In the genomic region with DNA sequence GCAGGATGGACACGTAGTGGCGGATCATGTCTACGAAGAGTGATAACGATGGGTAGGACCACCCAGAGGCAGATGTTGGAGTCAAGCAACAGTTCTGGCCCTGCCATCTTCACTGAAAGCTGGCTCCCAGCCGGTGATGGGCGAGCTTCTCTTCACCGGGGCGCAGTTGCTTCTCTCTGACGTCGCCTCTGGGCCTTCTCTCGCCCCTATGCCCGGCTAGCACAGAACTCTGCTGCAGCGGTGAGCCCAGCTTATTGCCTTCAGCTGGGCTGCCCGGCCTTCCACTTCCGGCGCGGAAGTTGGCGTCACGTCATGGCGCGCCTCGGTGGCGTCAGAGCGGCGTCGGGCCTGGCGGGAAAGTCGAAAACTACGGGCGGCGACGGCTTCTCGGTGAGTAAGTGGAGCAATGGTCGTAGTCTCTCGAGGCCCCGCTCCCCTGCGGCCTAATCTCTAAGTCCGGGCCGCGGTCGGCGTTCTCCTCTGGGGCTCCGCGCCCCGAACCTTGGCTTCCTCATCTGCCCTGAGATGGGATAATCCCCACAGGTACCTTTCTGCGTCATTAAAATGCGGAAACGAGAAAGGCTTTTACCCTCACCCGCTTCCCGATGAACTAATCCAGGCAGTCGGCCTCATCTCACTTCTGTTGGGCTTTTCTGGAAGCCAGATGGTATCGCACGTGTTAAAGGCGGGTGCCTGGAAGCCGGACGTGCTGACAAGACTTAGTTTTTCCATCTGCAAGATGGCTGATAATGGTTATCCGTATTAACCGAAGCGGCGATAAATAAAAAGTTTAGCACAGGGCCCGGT, we compare ENCODE assay signal across 8 cellular contexts. TPM values are rescaled to one million over a fixed set of nuclear protein-coding genes. Genes with fewer than 3 reads are reported as not detected.
DNase-seq lines count a peak whose midpoint lies in the region; TF ChIP-seq lines count a peak whose summit lies in the region.

A gene (plus strand): TSS at position 354 of the 807 bp plus-strand sequence. CDS start 2,221 bp downstream, outside the sequence.

- no peak for TF ChIP-seq CTCF in GM06990 (IDR thresholded peaks at IDR 0.05; ENCODE audit: insufficient read depth, low read length, poor library complexity, severe bottlenecking)
- TF ChIP-seq CTCF in SK-N-SH (IDR thresholded peaks at IDR 0.05) = no peak
- TF ChIP-seq CTCF in suprapubic skin (IDR thresholded peaks at IDR 0.05) = no peak

- H3K36me3 Mint-ChIP-seq in activated naive CD4-positive, alpha-beta T cell treated with anti-CD3 and anti-CD28 coated beads, Interleukin-2, amount 10 ng/mL, durations not matched to agents 7 days and 5 days = peaks cover 31% of the 10 kb centered on the region

- no peaks in the 10 kb centered on the region for H3K9me3 Mint-ChIP-seq in activated naive CD4-positive, alpha-beta T cell treated with anti-CD3 and anti-CD28 coated beads, Interleukin-2, amount 10 ng/mL, durations not matched to agents 7 days and 5 days

- no peaks in the 10 kb centered on the region for H3K9me3 ChIP-seq in HAP-1
- no peaks in the 10 kb centered on the region for H3K9me3 ChIP-seq in MG63
- H3K9me3 ChIP-seq in SK-N-SH = no peaks in the 10 kb centered on the region
- H3K9me3 ChIP-seq in suprapubic skin = no peaks in the 10 kb centered on the region

- 0 out of 2 replicates have a peak, but pooled peaks have one; percentile 3 for TF ChIP-seq RAD21 in SK-N-SH (IDR thresholded peaks at IDR 0.05; ENCODE audit: low read length)

- WGBS in SK-N-SH (ENCODE audit: low lambda C conversion rate) = under 1% methylated on average over 25 of the region's 61 CpGs
- WGBS in suprapubic skin = under 1% methylated on average over 39 of the region's 61 CpGs

- TF ChIP-seq EP300 in SK-N-SH (IDR thresholded peaks at IDR 0.05; ENCODE audit: borderline replicate concordance in 1 of 2, low read depth in 1 of 2, low read length in 1 of 2) (no peak; a peak in 1 of 4 replicates), suprapubic skin (IDR thresholded peaks at IDR 0.05) (no peak)

- peak within 1 kb of the TSS; percentile 85 for H3K9ac ChIP-seq in SK-N-SH

- H3K4me3 ChIP-seq in GM06990 (replicated peaks; ENCODE audit: low read depth, low read length) (peak within 1 kb of the TSS; percentile 88), HAP-1 (peak within 1 kb of the TSS; percentile 72), MG63 (peak within 1 kb of the TSS; percentile 57), SK-N-SH (ENCODE audit: low read depth in 2 of 2, low read length in 1 of 2) (peak within 1 kb of the TSS; percentile 87 to 96), suprapubic skin (peak within 1 kb of the TSS; percentile 75)

- peak within 1 kb of the TSS; percentile 89 for H3K4me2 ChIP-seq in SK-N-SH

- peak within 1 kb of the TSS; percentile 98 for H3K4me3 Mint-ChIP-seq in activated naive CD4-positive, alpha-beta T cell treated with anti-CD3 and anti-CD28 coated beads, Interleukin-2, amount 10 ng/mL, durations not matched to agents 7 days and 5 days

- peaks cover 31% of the 10 kb centered on the region for H3K4me1 Mint-ChIP-seq in activated naive CD4-positive, alpha-beta T cell treated with anti-CD3 and anti-CD28 coated beads, Interleukin-2, amount 10 ng/mL, durations not matched to agents 7 days and 5 days

- no peaks in the 10 kb centered on the region for H3K9me2 ChIP-seq in SK-N-SH

- H3K27ac ChIP-seq in SK-N-SH (ENCODE audit: low read depth in 2 of 2, low read length in 1 of 2) = peak within 1 kb of the TSS; percentile 61 to 63
- peak within 1 kb of the TSS; percentile 44 for H3K27ac ChIP-seq in suprapubic skin

- H3K36me3 ChIP-seq in GM06990 (ENCODE audit: control insufficient read depth, insufficient read depth, low read length) (peaks cover 7% of the 10 kb centered on the region), HAP-1 (replicated peaks) (peaks cover 39% of the 10 kb centered on the region), MG63 (peaks cover 3% of the 10 kb centered on the region; the same call in 1 of the 2 replicates), SK-N-SH (replicated peaks in 1 of 2; ENCODE audit: control insufficient read depth in 1 of 2, insufficient read depth in 2 of 2, low read length in 1 of 2) (peaks cover 4 to 16% of the 10 kb centered on the region in 2 experiments), suprapubic skin (peaks cover 22% of the 10 kb centered on the region)

- peak within 1 kb of the TSS; percentile 97 for H3K27ac Mint-ChIP-seq in activated naive CD4-positive, alpha-beta T cell treated with anti-CD3 and anti-CD28 coated beads, Interleukin-2, amount 10 ng/mL, durations not matched to agents 7 days and 5 days

- H3K4me1 ChIP-seq in HAP-1 = peaks cover 14% of the 10 kb centered on the region
- peaks cover 6 to 17% of the 10 kb centered on the region in 2 experiments; a peak in 3 of 4 replicates for H3K4me1 ChIP-seq in SK-N-SH (ENCODE audit: control insufficient read depth in 1 of 2, insufficient read depth in 2 of 2, low read depth in 1 of 2, low read length in 1 of 2)
- peaks cover 24% of the 10 kb centered on the region for H3K4me1 ChIP-seq in suprapubic skin

- H3K27me3 ChIP-seq in GM06990 (replicated peaks; ENCODE audit: control insufficient read depth, insufficient read depth, low read length) = no peaks in the 10 kb centered on the region
- H3K27me3 ChIP-seq in HAP-1 (ENCODE audit: low read depth) = no peaks in the 10 kb centered on the region
- no peaks in the 10 kb centered on the region for H3K27me3 ChIP-seq in MG63
- H3K27me3 ChIP-seq in SK-N-SH (ENCODE audit: insufficient read depth) = no peaks in the 10 kb centered on the region
- no peaks in the 10 kb centered on the region for H3K27me3 ChIP-seq in suprapubic skin

- H2AFZ ChIP-seq in SK-N-SH (ENCODE audit: low read depth) = peak within 1 kb of the TSS; percentile 94

- peak; percentile 91 for DNase-seq in GM06990 (ENCODE audit: extremely low read depth, insufficient read length)
- peak; percentile 68 to 90 for DNase-seq in HAP-1 (ENCODE audit: low spot score in 2 of 2)
- peak; percentile 81 for DNase-seq in MG63
- peak; percentile 88 for DNase-seq in SK-N-SH
- peak; percentile 93 for DNase-seq in activated naive CD4-positive, alpha-beta T cell treated with anti-CD3 and anti-CD28 coated beads, Interleukin-2, amount 10 ng/mL, durations not matched to agents 7 days and 5 days
- peak; percentile 82 for DNase-seq in germinal center (ENCODE audit: low spot score)
- peak; percentile 83 for DNase-seq in occipital lobe (lab: John Stamatoyannopoulos, UW)
- peak; percentile 90 to 91 for DNase-seq in suprapubic skin (ENCODE audit: low spot score in 2 of 2)

- H3K27me3 Mint-ChIP-seq in activated naive CD4-positive, alpha-beta T cell treated with anti-CD3 and anti-CD28 coated beads, Interleukin-2, amount 10 ng/mL, durations not matched to agents 7 days and 5 days = no peaks in the 10 kb centered on the region

- CTCF ChIA-PET in SK-N-SH (lab: Yijun Ruan, JAX) = interaction anchor here (0.7 to 1.1 kb wide), 3 partner anchors 17 to 196 kb away, joined by 3 read pairs; no protein-coding TSS in a partner anchor
- CTCF ChIA-PET in activated naive CD4-positive, alpha-beta T cell treated with anti-CD3 and anti-CD28 coated beads, Interleukin-2, amount 10 ng/mL, durations not matched to agents 7 days and 5 days (lab: Charles Lee) = interaction anchor here (0.8 to 1.0 kb wide), 2 partner anchors 10 to 96 kb away, joined by 3 to 5 read pairs; no protein-coding TSS in a partner anchor

- peaks cover 12% of the 10 kb centered on the region for H3F3A ChIP-seq in SK-N-SH (replicated peaks; ENCODE audit: insufficient read depth)

- H4K20me1 ChIP-seq in SK-N-SH (ENCODE audit: insufficient read depth) = no peaks in the 10 kb centered on the region

- peaks cover 55% of the 10 kb centered on the region for H3K79me2 ChIP-seq in SK-N-SH (ENCODE audit: insufficient read depth)

- POLR2A ChIA-PET in SK-N-SH (lab: Yijun Ruan, JAX) = interaction anchor here (0.6 to 1.3 kb wide), 4 partner anchors 12 to 115 kb away, joined by 3 to 5 read pairs (median 4); a partner anchor contains a TSS

- TF ChIP-seq POLR2A in suprapubic skin (IDR thresholded peaks at IDR 0.05) = peak; percentile 45 to 63

- in situ Hi-C loops in HAP-1 (cut with MboI; ENCODE audit: low sequenced_read_pairs) = no loop called here

TF ChIP-seq in SK-N-SH, 30 proteins besides CTCF, POLR2A, EP300 and RAD21 (continues in another document):
- TF ChIP-seq ELF1 (IDR thresholded peaks at IDR 0.05) (peak; percentile 99), MEF2A (IDR thresholded peaks at IDR 0.05; ENCODE audit: borderline replicate concordance, low read depth) (no peak), GABPA (IDR thresholded peaks at IDR 0.05; ENCODE audit: low read depth) (peak; percentile 88), POLR2AphosphoS5 (IDR thresholded peaks at IDR 0.05; ENCODE audit: low read depth, low read length) (peak; percentile 95), JUND (IDR thresholded peaks at IDR 0.05) (no peak), TAF1 (IDR thresholded peaks at IDR 0.05; ENCODE audit: borderline replicate concordance, low read depth, low read length) (peak; percentile 87), RCOR1 (IDR thresholded peaks at IDR 0.05; ENCODE audit: low read length) (no peak), YY1 (IDR thresholded peaks at IDR 0.05; ENCODE audit: low read depth) (peak; percentile 70; the same call in 1 of the 2 replicates)
- TF ChIP-seq, protein P1, sequence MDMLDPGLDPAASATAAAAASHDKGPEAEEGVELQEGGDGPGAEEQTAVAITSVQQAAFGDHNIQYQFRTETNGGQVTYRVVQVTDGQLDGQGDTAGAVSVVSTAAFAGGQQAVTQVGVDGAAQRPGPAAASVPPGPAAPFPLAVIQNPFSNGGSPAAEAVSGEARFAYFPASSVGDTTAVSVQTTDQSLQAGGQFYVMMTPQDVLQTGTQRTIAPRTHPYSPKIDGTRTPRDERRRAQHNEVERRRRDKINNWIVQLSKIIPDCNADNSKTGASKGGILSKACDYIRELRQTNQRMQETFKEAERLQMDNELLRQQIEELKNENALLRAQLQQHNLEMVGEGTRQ (IDR thresholded peaks at IDR 0.05; ENCODE audit: borderline replicate concordance, low read depth, low read length) = no peak
- TF ChIP-seq, protein P2, sequence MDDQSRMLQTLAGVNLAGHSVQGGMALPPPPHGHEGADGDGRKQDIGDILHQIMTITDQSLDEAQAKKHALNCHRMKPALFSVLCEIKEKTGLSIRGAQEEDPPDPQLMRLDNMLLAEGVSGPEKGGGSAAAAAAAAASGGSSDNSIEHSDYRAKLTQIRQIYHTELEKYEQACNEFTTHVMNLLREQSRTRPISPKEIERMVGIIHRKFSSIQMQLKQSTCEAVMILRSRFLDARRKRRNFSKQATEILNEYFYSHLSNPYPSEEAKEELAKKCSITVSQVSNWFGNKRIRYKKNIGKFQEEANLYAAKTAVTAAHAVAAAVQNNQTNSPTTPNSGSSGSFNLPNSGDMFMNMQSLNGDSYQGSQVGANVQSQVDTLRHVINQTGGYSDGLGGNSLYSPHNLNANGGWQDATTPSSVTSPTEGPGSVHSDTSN (IDR thresholded peaks at IDR 0.05) = peak; percentile 32; the same call in 1 of the 2 replicates

RNA-seq across cellular contexts. Expression of the gene that starts here (rescaled TPM):
- 7.1 and 13.6 TPM in 2 replicates for total RNA-seq in MG63 (2014; rRNA removed; shearing (Covaris generic); ENCODE audit: low replicate concordance)
- 7.3 and 9.6 TPM in 2 replicates for polyA plus RNA-seq in SK-N-SH (2012; rRNA removed)
- polyA plus RNA-seq in SK-N-SH (2012; cell fraction: cytosol; rRNA removed) = 7.1 and 7.7 TPM in 2 replicates
- polyA plus RNA-seq in SK-N-SH (2012; cell fraction: nucleus; rRNA removed) = 17.6 and 31.8 TPM in 2 replicates
- total RNA-seq in occipital lobe = 5.6 TPM
- total RNA-seq in suprapubic skin = 10 to 100 TPM in 2 of 4 donors, 1 to 10 TPM in 2; 4.9 to 23.2 (median 10.5) TPM

Comparison
In these comparisons a context has a peak if more than half of its experiments do, and no peak if none do; other contexts are left out.
1. Peak in every context shown above with its lines: DNase-seq, H3K4me3 ChIP-seq and H3K27ac ChIP-seq.